In the genomic region with DNA sequence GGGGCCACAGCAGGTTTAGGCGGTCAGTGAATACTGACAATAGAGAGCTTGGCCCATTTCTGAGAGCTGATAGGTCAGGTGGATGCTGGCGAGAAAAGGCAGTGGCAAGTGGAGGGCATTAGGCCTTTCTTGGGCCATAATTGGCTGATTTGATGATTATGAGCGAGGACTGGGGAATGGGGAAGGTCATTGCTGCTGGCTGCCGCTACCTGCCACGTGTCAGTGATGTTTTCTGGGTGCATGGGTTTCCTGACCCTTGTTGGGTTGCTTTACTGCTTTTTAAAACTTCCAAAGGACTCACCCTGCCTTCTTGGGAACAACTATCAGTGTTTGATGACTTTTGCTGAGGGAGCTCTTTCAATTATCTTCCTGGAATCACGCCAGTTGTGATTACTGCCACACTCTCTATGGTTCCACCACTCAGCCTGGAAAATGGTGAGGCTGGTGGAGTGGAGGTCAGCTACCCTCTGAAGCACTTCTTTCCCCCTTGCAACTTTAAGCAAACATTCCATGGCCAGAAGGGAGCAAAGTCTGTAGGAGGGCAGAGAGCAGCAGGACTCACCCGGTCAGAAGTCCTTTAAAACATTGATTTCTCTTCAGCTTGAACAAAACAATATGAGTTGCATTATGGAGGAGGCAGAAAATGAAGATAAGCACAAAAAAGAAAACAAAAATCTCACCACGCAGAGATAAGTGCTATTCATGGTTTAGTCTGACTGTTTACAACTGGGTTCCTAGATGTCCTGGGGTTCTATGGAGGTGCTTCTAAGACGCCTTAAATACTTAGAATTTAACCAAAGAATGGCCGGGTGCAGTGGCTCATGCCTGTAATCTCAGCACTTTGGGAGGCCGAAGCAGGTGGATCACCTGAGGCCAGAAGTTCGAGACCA, we compare ENCODE assay signal across 27 cellular contexts. TPM values are rescaled to one million over a fixed set of nuclear protein-coding genes. Genes with fewer than 3 reads are reported as not detected.
"Had no signal": no experiment of that assay in that cellular context is flagged by ENCODE, and none has a peak within 500 bp of the region (broad histone marks: within the 10 kb centered on the region; RNA-seq: fewer than 3 reads in every experiment).

No MANE protein-coding gene starts in this region.

- H3K9me3 ChIP-seq: gastrocnemius medialis, mucosa of descending colon, neutrophil, sigmoid colon, spleen, thoracic aorta had no signal

- H3K4me1 ChIP-seq: gastrocnemius medialis, parathyroid adenoma, sigmoid colon, spleen had no signal

- H3K9ac ChIP-seq: parathyroid adenoma had no signal

- H3K27me3 ChIP-seq: brain microvascular endothelial cell, gastrocnemius medialis had no signal

- H3K4me1 Mint-ChIP-seq: immature natural killer cell; memory B cell; naive thymus-derived CD4-positive, alpha-beta T cell; stimulated activated memory B cell treated with anti-CD40 and anti-IgM and Interleukin-4, amounts not matched to agents 10 μg/mL and 1 μg/mL and 100 μg/mL, for 72 hours had no signal

- H3K36me3 Mint-ChIP-seq: immature natural killer cell; memory B cell; naive thymus-derived CD4-positive, alpha-beta T cell; stimulated activated memory B cell treated with anti-CD40 and anti-IgM and Interleukin-4, amounts not matched to agents 10 μg/mL and 1 μg/mL and 100 μg/mL, for 72 hours had no signal

- H3K27ac Mint-ChIP-seq: activated T-cell treated with anti-CD3 and anti-CD28 coated beads, Interleukin-2, amount 50 U/mL, for 72 hours; immature natural killer cell; memory B cell; stimulated activated memory B cell treated with anti-CD40 and anti-IgM and Interleukin-4, amounts not matched to agents 10 μg/mL and 1 μg/mL and 100 μg/mL, for 72 hours had no signal

- H3K27ac ChIP-seq: brain microvascular endothelial cell, gastrocnemius medialis, neutrophil, parathyroid adenoma, sigmoid colon, spleen, thoracic aorta had no signal

- H3K9me3 Mint-ChIP-seq: activated T-cell treated with anti-CD3 and anti-CD28 coated beads, Interleukin-2, amount 50 U/mL, for 72 hours; immature natural killer cell; memory B cell had no signal

- H3K4me3 ChIP-seq: gastrocnemius medialis, mucosa of descending colon, sigmoid colon, spleen, thoracic aorta had no signal

- H3K36me3 ChIP-seq: brain microvascular endothelial cell, gastrocnemius medialis, neutrophil, sigmoid colon, spleen, thoracic aorta had no signal

- H3K27me3 Mint-ChIP-seq: stimulated activated memory B cell treated with anti-CD40 and anti-IgM and Interleukin-4, amounts not matched to agents 10 μg/mL and 1 μg/mL and 100 μg/mL, for 72 hours had no signal

- DNase-seq: activated CD4-positive, alpha-beta T cell treated with anti-CD3 and anti-CD28 coated beads, Interleukin-2, amount 50 U/mL, for 4 hours; activated effector memory CD4-positive, alpha-beta T cell treated with anti-CD3 and anti-CD28 coated beads, Interleukin-2, amount 50 U/mL, for 16 hours; activated naive CD4-positive, alpha-beta T cell treated with anti-CD3 and anti-CD28 coated beads, Interleukin-2, amount 50 U/mL, for 16 hours; activated T-cell treated with anti-CD3 and anti-CD28 coated beads, Interleukin-2, amount 50 U/mL, for 72 hours; aorta; brain microvascular endothelial cell; central memory CD4-positive, alpha-beta T cell; gastrocnemius medialis; immature natural killer cell; kidney glomerular epithelial cell; left ventricle myocardium superior; mucosa of descending colon; naive thymus-derived CD4-positive, alpha-beta T cell; sigmoid colon; spleen; stimulated activated CD4-positive, alpha-beta T cell treated with anti-CD3 and anti-CD28 coated beads, Interleukin-4, amount 100 ng/mL, for 4 hours had no signal

- ATAC-seq: activated T-cell treated with anti-CD3 and anti-CD28 coated beads, Interleukin-2, amount 50 U/mL, for 72 hours; gastrocnemius medialis; left ventricle myocardium superior; mucosa of descending colon; naive thymus-derived CD4-positive, alpha-beta T cell; stimulated activated memory B cell treated with anti-CD40 and anti-IgM and Interleukin-4, amounts not matched to agents 10 μg/mL and 1 μg/mL and 100 μg/mL, for 72 hours had no signal

- H3K4me3 Mint-ChIP-seq: activated T-cell treated with anti-CD3 and anti-CD28 coated beads, Interleukin-2, amount 50 U/mL, for 72 hours; immature natural killer cell; memory B cell; naive thymus-derived CD4-positive, alpha-beta T cell; stimulated activated memory B cell treated with anti-CD40 and anti-IgM and Interleukin-4, amounts not matched to agents 10 μg/mL and 1 μg/mL and 100 μg/mL, for 72 hours had no signal

- FAIRE-seq: colon, endometrium, TTC549 had no signal

RNA-seq across cellular contexts. Expression of a gene that starts 12.1 kb away (rescaled TPM):
- total RNA-seq: activated CD8-positive, alpha-beta memory T cell treated with anti-CD3 and anti-CD28 coated beads for 36 hours; activated T-cell treated with anti-CD3 and anti-CD28 coated beads, Interleukin-2, amount 50 U/mL, for 72 hours; aorta; left ventricle myocardium superior; mucosa of descending colon; naive thymus-derived CD4-positive, alpha-beta T cell; sigmoid colon; spleen; T-helper 2 cell treated with Interferon-gamma antibody and Interleukin-4, amounts not matched to agents 100 ng/mL and 5 ng/mL, for 36 hours; thoracic aorta had no signal
- polyA plus RNA-seq: aorta, esophagus, sigmoid colon, spleen had no signal
